8 cellular contexts compared by ENCODE assay signal in genomic region chr3:141192345-141192744, GRCh38. TPM values are rescaled to one million over a fixed set of nuclear protein-coding genes. Genes with fewer than 3 reads are reported as not detected.
DNase-seq lines count a peak whose midpoint lies in the region; ATAC-seq, FAIRE-seq and TF ChIP-seq lines count a peak whose summit lies in the region.

No MANE protein-coding gene starts in this region.

- 0 out of 2 replicates have a peak, but pooled peaks cover 6% of the 10 kb centered on the region for H3K27me3 ChIP-seq in SJSA1 (replicated peaks)
- H3K27me3 ChIP-seq in gastroesophageal sphincter, result peaks cover 16% of the 10 kb centered on the region
- H3K27me3 ChIP-seq in pancreas, result no peaks in the 10 kb centered on the region
- H3K27me3 ChIP-seq in upper lobe of left lung, result no peaks in the 10 kb centered on the region

- no peak overlapping the region for H3K27ac ChIP-seq in SJSA1
- no peak overlapping the region for H3K27ac ChIP-seq in gastroesophageal sphincter
- H3K27ac ChIP-seq in pancreas, result no peak overlapping the region
- H3K27ac ChIP-seq in upper lobe of left lung, result no peak overlapping the region

- H3K4me3 ChIP-seq in SJSA1 (no peak overlapping the region), gastroesophageal sphincter (no peak overlapping the region), pancreas (no peak overlapping the region), upper lobe of left lung (no peak overlapping the region)

- 9 to 15% methylated on average over 7 to 8 of the region's 11 CpGs for WGBS in gastroesophageal sphincter (ENCODE audit: low coverage in 1 of 2), 2 donors
- WGBS in pancreas, 2 donors, result 5 to 7% methylated on average over 11 of the region's 11 CpGs
- 11 to 12% methylated on average over 11 of the region's 11 CpGs for WGBS in upper lobe of left lung, 2 donors

- H3K9me3 ChIP-seq in SJSA1 (replicated peaks) (no peaks in the 10 kb centered on the region), gastroesophageal sphincter (no peaks in the 10 kb centered on the region), pancreas (no peaks in the 10 kb centered on the region), upper lobe of left lung (no peaks in the 10 kb centered on the region)

- DNase-seq in NCI-H1092 (lab: John Stamatoyannopoulos, UW), result peak; percentile 93
- DNase-seq in SJSA1 (ENCODE audit: low read depth in 1 of 2, low spot score in 2 of 2), result peak; percentile 84 to 95
- DNase-seq in activated gamma-delta T cell treated with Interleukin-2 at 50 U/mL for 16 hours, result peak; percentile 99
- DNase-seq in pancreas, result peak; percentile 93 to 100 (median 98)
- DNase-seq in upper lobe of left lung, result peak; percentile 93 to 96

- intact Hi-C loops in pancreas (cut with DNase I), result loop anchor here in 2 of 3 donors (5.0 to 10.0 kb wide), 4 partner anchors 190 to 300 kb away; no protein-coding TSS in a partner anchor

- FAIRE-seq in pancreas (lab: Jason Lieb, UNC), result peak; percentile 60

- H3K4me1 ChIP-seq in SJSA1 (replicated peaks) (no peaks in the 10 kb centered on the region), gastroesophageal sphincter (no peaks in the 10 kb centered on the region), pancreas (peaks cover 0 to 3% (median 0%) of the 10 kb centered on the region in 3 donors), upper lobe of left lung (no peaks in the 10 kb centered on the region)

- TF ChIP-seq POLR2A in gastroesophageal sphincter (IDR thresholded peaks at IDR 0.05) (no peak), upper lobe of left lung (IDR thresholded peaks at IDR 0.05) (no peak)

- ATAC-seq in HG02642 (IDR thresholded peaks at IDR 0.05; ENCODE audit: poor library complexity, unreplicated experiment) (peak; percentile 100), gastroesophageal sphincter (peak; percentile 96), pancreas (peak; percentile 99 to 100 (median 100)), upper lobe of left lung (ENCODE audit: low FRiP score in 2 of 2) (peak; percentile 97 to 99)

- H3K36me3 ChIP-seq in SJSA1, result no peaks in the 10 kb centered on the region
- no peaks in the 10 kb centered on the region for H3K36me3 ChIP-seq in gastroesophageal sphincter
- no peaks in the 10 kb centered on the region for H3K36me3 ChIP-seq in pancreas
- no peaks in the 10 kb centered on the region for H3K36me3 ChIP-seq in upper lobe of left lung

- TF ChIP-seq CTCF in GM12872 (IDR thresholded peaks at IDR 0.05; ENCODE audit: insufficient read depth, low read depth, low read length) (peak; percentile 92), gastroesophageal sphincter (IDR thresholded peaks at IDR 0.05) (peak; percentile 95 to 100 (median 98)), pancreas (IDR thresholded peaks at IDR 0.05) (peak; percentile 94 to 99 (median 96)), upper lobe of left lung (IDR thresholded peaks at IDR 0.05) (peak; percentile 95 to 99 (median 98))

- TF ChIP-seq EP300 in gastroesophageal sphincter (IDR thresholded peaks at IDR 0.05), result no peak
- no peak for TF ChIP-seq EP300 in upper lobe of left lung (IDR thresholded peaks at IDR 0.05)

RNA-seq across cellular contexts. Expression of gene PXYLP1, which starts 39.3 kb away (rescaled TPM):
- total RNA-seq in SJSA1 (2014; rRNA removed; shearing (Covaris generic)), result 3.0 and 5.3 TPM in 2 replicates
- total RNA-seq in gastroesophageal sphincter, result 10 to 100 TPM in 2 of 4 donors, 1 to 10 TPM in 2; 6.5 to 16.9 (median 10.0) TPM
- 10 to 100 TPM in 1 of 6 donors, 1 to 10 TPM in 5; 6.7 to 11.6 (median 8.5) TPM for total RNA-seq in pancreas
- polyA plus RNA-seq in pancreas, result 1 to 10 TPM; 6.0 to 6.1 TPM
- total RNA-seq in upper lobe of left lung, result 10 to 100 TPM in 3 of 6 donors, 1 to 10 TPM in 3; 6.5 to 17.5 (median 9.8) TPM
